Comparison of ENCODE assay signal across 1 cellular context in the genomic region with DNA sequence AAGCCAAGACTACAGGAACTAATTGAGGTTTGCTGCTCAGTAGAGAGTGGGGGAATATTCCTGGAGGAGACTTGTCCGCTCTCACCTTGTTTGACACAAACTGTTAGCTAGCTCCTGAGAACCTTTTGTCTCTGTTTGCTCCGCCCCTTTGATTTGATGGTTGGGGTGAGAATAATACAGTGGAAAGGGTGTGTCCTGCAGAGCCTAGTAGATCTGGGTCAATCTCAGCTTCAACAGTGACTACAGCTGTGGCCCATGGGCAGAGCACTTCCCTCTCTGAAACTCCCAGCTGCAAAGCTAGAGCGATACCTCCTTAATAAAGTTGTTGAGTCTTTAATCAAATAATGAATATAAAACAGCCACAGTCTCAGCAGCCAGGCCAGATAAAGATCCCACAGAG.
TF ChIP-seq lines count a peak whose summit lies in the region.

No MANE protein-coding gene starts in this region.

TF ChIP-seq in GM23338, 12 proteins besides CTCF, POLR2A, EP300 and RAD21:
- TF ChIP-seq, protein P1, sequence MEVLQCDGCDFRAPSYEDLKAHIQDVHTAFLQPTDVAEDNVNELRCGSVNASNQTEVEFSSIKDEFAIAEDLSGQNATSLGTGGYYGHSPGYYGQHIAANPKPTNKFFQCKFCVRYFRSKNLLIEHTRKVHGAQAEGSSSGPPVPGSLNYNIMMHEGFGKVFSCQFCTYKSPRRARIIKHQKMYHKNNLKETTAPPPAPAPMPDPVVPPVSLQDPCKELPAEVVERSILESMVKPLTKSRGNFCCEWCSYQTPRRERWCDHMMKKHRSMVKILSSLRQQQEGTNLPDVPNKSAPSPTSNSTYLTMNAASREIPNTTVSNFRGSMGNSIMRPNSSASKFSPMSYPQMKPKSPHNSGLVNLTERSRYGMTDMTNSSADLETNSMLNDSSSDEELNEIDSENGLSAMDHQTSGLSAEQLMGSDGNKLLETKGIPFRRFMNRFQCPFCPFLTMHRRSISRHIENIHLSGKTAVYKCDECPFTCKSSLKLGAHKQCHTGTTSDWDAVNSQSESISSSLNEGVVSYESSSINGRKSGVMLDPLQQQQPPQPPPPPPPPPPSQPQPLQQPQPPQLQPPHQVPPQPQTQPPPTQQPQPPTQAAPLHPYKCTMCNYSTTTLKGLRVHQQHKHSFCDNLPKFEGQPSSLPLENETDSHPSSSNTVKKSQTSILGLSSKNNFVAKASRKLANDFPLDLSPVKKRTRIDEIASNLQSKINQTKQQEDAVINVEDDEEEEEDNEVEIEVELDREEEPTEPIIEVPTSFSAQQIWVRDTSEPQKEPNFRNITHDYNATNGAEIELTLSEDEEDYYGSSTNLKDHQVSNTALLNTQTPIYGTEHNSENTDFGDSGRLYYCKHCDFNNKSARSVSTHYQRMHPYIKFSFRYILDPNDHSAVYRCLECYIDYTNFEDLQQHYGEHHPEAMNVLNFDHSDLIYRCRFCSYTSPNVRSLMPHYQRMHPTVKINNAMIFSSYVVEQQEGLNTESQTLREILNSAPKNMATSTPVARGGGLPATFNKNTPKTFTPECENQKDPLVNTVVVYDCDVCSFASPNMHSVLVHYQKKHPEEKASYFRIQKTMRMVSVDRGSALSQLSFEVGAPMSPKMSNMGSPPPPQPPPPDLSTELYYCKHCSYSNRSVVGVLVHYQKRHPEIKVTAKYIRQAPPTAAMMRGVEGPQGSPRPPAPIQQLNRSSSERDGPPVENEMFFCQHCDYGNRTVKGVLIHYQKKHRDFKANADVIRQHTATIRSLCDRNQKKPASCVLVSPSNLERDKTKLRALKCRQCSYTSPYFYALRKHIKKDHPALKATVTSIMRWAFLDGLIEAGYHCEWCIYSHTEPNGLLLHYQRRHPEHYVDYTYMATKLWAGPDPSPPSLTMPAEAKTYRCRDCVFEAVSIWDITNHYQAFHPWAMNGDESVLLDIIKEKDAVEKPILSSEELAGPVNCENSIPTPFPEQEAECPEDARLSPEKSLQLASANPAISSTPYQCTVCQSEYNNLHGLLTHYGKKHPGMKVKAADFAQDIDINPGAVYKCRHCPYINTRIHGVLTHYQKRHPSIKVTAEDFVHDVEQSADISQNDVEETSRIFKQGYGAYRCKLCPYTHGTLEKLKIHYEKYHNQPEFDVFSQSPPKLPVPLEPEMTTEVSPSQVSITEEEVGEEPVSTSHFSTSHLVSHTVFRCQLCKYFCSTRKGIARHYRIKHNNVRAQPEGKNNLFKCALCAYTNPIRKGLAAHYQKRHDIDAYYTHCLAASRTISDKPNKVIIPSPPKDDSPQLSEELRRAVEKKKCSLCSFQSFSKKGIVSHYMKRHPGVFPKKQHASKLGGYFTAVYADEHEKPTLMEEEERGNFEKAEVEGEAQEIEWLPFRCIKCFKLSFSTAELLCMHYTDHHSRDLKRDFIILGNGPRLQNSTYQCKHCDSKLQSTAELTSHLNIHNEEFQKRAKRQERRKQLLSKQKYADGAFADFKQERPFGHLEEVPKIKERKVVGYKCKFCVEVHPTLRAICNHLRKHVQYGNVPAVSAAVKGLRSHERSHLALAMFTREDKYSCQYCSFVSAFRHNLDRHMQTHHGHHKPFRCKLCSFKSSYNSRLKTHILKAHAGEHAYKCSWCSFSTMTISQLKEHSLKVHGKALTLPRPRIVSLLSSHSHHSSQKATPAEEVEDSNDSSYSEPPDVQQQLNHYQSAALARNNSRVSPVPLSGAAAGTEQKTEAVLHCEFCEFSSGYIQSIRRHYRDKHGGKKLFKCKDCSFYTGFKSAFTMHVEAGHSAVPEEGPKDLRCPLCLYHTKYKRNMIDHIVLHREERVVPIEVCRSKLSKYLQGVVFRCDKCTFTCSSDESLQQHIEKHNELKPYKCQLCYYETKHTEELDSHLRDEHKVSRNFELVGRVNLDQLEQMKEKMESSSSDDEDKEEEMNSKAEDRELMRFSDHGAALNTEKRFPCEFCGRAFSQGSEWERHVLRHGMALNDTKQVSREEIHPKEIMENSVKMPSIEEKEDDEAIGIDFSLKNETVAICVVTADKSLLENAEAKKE (CRISPR knock-in tag; IDR thresholded peaks at IDR 0.05) = peak; percentile 47; the same call in 1 of the 2 replicates
- no peak for TF ChIP-seq NANOG (IDR thresholded peaks at IDR 0.05; ENCODE audit: borderline replicate concordance)
